Comparison of ENCODE assay signal across 24 cellular contexts in the genomic region with DNA sequence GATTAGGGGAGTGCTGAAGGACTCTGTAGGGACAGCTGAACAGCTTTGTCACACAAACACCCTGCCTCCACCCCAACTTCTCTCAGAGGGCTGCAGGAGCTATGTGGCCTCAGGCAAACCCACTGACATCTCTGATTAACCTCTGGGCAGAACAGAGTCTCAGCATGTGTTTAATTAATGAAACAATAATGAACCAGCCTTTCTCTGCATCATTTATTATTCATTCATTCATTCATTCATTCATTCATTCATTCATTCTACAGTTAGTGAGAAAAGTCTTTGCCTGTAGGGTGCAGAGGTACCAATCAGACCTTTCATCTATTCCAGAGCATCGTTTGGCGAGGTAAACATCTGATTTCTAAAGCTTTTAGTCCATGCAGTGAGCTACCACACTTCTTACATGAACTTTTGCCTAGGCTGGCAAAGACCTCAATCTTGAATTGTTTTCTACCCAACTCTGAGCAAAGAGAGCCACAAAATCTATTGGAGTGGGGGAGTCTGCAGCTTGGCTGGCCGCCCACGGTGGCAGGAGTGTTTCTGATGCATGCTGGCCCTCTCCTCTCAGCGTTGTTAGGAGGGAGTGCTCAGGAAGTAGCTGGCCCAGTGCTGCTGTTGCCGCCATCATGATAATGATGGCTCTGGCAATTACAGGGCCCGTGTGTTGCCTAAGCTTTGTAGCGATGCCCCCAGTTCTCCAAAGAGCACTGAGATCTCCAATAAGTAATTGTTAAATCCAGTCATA.
DNase-seq lines count a peak whose midpoint lies in the region; ATAC-seq and TF ChIP-seq lines count a peak whose summit lies in the region.
"Had no signal": no experiment of that assay in that cellular context is flagged by ENCODE, and none has a peak within 500 bp of the region (broad histone marks: within the 10 kb centered on the region; RNA-seq: fewer than 3 reads in every experiment).

No MANE protein-coding gene starts in this region.

- no peaks in the 10 kb centered on the region for H3K27me3 Mint-ChIP-seq in natural killer cell treated with Interleukin-12 subunit alpha and Interleukin-12 subunit beta and Interleukin-15 and Interleukin-18, amount 100 ng/mL, for 72 hours
- H3K27me3 Mint-ChIP-seq in T-cell, result no peaks in the 10 kb centered on the region
- H3K27me3 Mint-ChIP-seq: activated CD4-positive, alpha-beta T cell treated with anti-CD3 and anti-CD28 coated beads for 36 hours; stimulated activated naive B cell treated with anti-CD40 and anti-IgM and Interleukin-4, amounts not matched to agents 10 μg/mL and 1 μg/mL and 100 μg/mL, for 72 hours had no signal

- POLR2A ChIA-PET in HEK293 (lab: Yijun Ruan, JAX) (no interaction called here), T-cell (lab: Charles Lee) (no interaction called here)

- H3K36me3 ChIP-seq in HEK293 (ENCODE audit: control insufficient read depth in 2 of 2, insufficient read depth in 1 of 2, low read length in 2 of 2), result no peaks in the 10 kb centered on the region
- H3K36me3 ChIP-seq: right lobe of liver, uterus had no signal

- peak; percentile 33 for DNase-seq in NCI-H2227 (lab: John Stamatoyannopoulos, UW; ENCODE audit: unreplicated experiment)
- no peak for DNase-seq in omental fat pad (ENCODE audit: low spot score)
- DNase-seq in natural killer cell treated with Interleukin-12 subunit alpha and Interleukin-12 subunit beta and Interleukin-15 and Interleukin-18, amount 100 ng/mL, for 72 hours (ENCODE audit: low spot score), result no peak
- DNase-seq in T-cell, result no peak
- DNase-seq: activated CD4-positive, alpha-beta T cell treated with anti-CD3 and anti-CD28 coated beads for 36 hours; activated effector memory CD4-positive, alpha-beta T cell treated with Interleukin-2 at 50 U/mL for 16 hours; activated naive CD8-positive, alpha-beta T cell treated with anti-CD3 and anti-CD28 coated beads, Interleukin-2, amount 10 ng/mL, durations not matched to agents 7 days and 5 days; activated T-cell treated with anti-CD3 and anti-CD28 coated beads for 4 hours; CD4-positive, CD25-positive, alpha-beta regulatory T cell; glutamatergic neuron; islet precursor cell; NCI-H187 treated with DMSO at 0.1 percent for 48 hours; NCI-H774; stimulated activated CD4-positive, alpha-beta T cell treated with anti-CD3 and anti-CD28 coated beads, Interleukin-4, amount 100 ng/mL, for 4 hours; stimulated activated naive B cell treated with anti-CD40 and anti-IgM and Interleukin-4, amounts not matched to agents 10 μg/mL and 1 μg/mL and 100 μg/mL, for 72 hours; testis; uterus had no signal

- CTCF ChIA-PET in HEK293 (lab: Yijun Ruan, JAX) (interaction anchor here (0.6 kb wide), 1 partner anchor 305 kb away, joined by 3 read pairs; no protein-coding TSS in a partner anchor), T-cell (lab: Charles Lee) (interaction anchor here in 1 of 2 donors (0.6 kb wide), 1 partner anchor 30 kb away, joined by 6 read pairs; no protein-coding TSS in a partner anchor)

- H3K4me3 ChIP-seq in HEK293 (ENCODE audit: low read depth, low read length), result no peak overlapping the region
- H3K4me3 ChIP-seq: GM23338, right lobe of liver, testis, uterus had no signal

- H3K36me3 Mint-ChIP-seq in natural killer cell treated with Interleukin-12 subunit alpha and Interleukin-12 subunit beta and Interleukin-15 and Interleukin-18, amount 100 ng/mL, for 72 hours, result no peaks in the 10 kb centered on the region
- H3K36me3 Mint-ChIP-seq in T-cell, result no peaks in the 10 kb centered on the region
- H3K36me3 Mint-ChIP-seq: activated naive CD8-positive, alpha-beta T cell treated with anti-CD3 and anti-CD28 coated beads, Interleukin-2, amount 10 ng/mL, durations not matched to agents 7 days and 5 days; CD4-positive, CD25-positive, alpha-beta regulatory T cell had no signal

- no peaks in the 10 kb centered on the region for H3K9me3 ChIP-seq in HEK293 (ENCODE audit: control insufficient read depth, insufficient read depth, low read depth, low read length)
- H3K9me3 ChIP-seq: right lobe of liver, testis, uterus had no signal

- peaks cover 0 to 8% of the 10 kb centered on the region in 2 donors for H3K4me1 Mint-ChIP-seq in natural killer cell treated with Interleukin-12 subunit alpha and Interleukin-12 subunit beta and Interleukin-15 and Interleukin-18, amount 100 ng/mL, for 72 hours (ENCODE audit: low read depth in 2 of 2)
- no peaks in the 10 kb centered on the region for H3K4me1 Mint-ChIP-seq in T-cell
- H3K4me1 Mint-ChIP-seq: activated CD4-positive, alpha-beta T cell treated with anti-CD3 and anti-CD28 coated beads for 36 hours; CD4-positive, CD25-positive, alpha-beta regulatory T cell had no signal

- no peaks in the 10 kb centered on the region for H3K4me1 ChIP-seq in HEK293 (ENCODE audit: control insufficient read depth, insufficient read depth, low read length)
- H3K4me1 ChIP-seq: right lobe of liver, testis had no signal

- no peak overlapping the region for H3K4me3 Mint-ChIP-seq in natural killer cell treated with Interleukin-12 subunit alpha and Interleukin-12 subunit beta and Interleukin-15 and Interleukin-18, amount 100 ng/mL, for 72 hours
- H3K4me3 Mint-ChIP-seq in T-cell, result no peak overlapping the region
- H3K4me3 Mint-ChIP-seq: activated CD4-positive, alpha-beta T cell treated with anti-CD3 and anti-CD28 coated beads for 36 hours; activated naive CD8-positive, alpha-beta T cell treated with anti-CD3 and anti-CD28 coated beads, Interleukin-2, amount 10 ng/mL, durations not matched to agents 7 days and 5 days; CD4-positive, CD25-positive, alpha-beta regulatory T cell; GM23338; neural crest cell; stimulated activated naive B cell treated with anti-CD40 and anti-IgM and Interleukin-4, amounts not matched to agents 10 μg/mL and 1 μg/mL and 100 μg/mL, for 72 hours; T-helper 2 cell treated with Interferon-gamma antibody and Interleukin-4, amounts not matched to agents 5 μg/mL and 100 μg/mL, for 36 hours had no signal

- TF ChIP-seq CTCF in HEK293 (tag by site-specific recombination; IDR thresholded peaks at IDR 0.05) (no peak), omental fat pad (IDR thresholded peaks at IDR 0.05) (no peak)

- no peak overlapping the region for H3K27ac Mint-ChIP-seq in natural killer cell treated with Interleukin-12 subunit alpha and Interleukin-12 subunit beta and Interleukin-15 and Interleukin-18, amount 100 ng/mL, for 72 hours
- no peak overlapping the region for H3K27ac Mint-ChIP-seq in T-cell
- H3K27ac Mint-ChIP-seq: activated CD4-positive, alpha-beta T cell treated with anti-CD3 and anti-CD28 coated beads for 36 hours; activated naive CD8-positive, alpha-beta T cell treated with anti-CD3 and anti-CD28 coated beads, Interleukin-2, amount 10 ng/mL, durations not matched to agents 7 days and 5 days; CD4-positive, CD25-positive, alpha-beta regulatory T cell; GM23338; stimulated activated naive B cell treated with anti-CD40 and anti-IgM and Interleukin-4, amounts not matched to agents 10 μg/mL and 1 μg/mL and 100 μg/mL, for 72 hours; T-helper 2 cell treated with Interferon-gamma antibody and Interleukin-4, amounts not matched to agents 5 μg/mL and 100 μg/mL, for 36 hours had no signal

- H3K9me3 Mint-ChIP-seq in natural killer cell treated with Interleukin-12 subunit alpha and Interleukin-12 subunit beta and Interleukin-15 and Interleukin-18, amount 100 ng/mL, for 72 hours, result no peaks in the 10 kb centered on the region
- no peaks in the 10 kb centered on the region for H3K9me3 Mint-ChIP-seq in T-cell
- H3K9me3 Mint-ChIP-seq: activated naive CD8-positive, alpha-beta T cell treated with anti-CD3 and anti-CD28 coated beads, Interleukin-2, amount 10 ng/mL, durations not matched to agents 7 days and 5 days; CD4-positive, CD25-positive, alpha-beta regulatory T cell; GM23338; stimulated activated naive B cell treated with anti-CD40 and anti-IgM and Interleukin-4, amounts not matched to agents 10 μg/mL and 1 μg/mL and 100 μg/mL, for 72 hours; T-helper 2 cell treated with Interferon-gamma antibody and Interleukin-4, amounts not matched to agents 5 μg/mL and 100 μg/mL, for 36 hours had no signal

- ATAC-seq in omental fat pad (ENCODE audit: low FRiP score) (peak; percentile 25), T-cell (replicated peaks in 1 of 4) (no peak), HG02623 (IDR thresholded peaks at IDR 0.05; ENCODE audit: unreplicated experiment) (no peak)
- no peak for ATAC-seq in natural killer cell treated with Interleukin-12 subunit alpha and Interleukin-12 subunit beta and Interleukin-15 and Interleukin-18, amount 100 ng/mL, for 72 hours
- ATAC-seq: activated CD4-positive, alpha-beta T cell treated with anti-CD3 and anti-CD28 coated beads for 36 hours; GM23338; right lobe of liver; stimulated activated naive B cell treated with anti-CD40 and anti-IgM and Interleukin-4, amounts not matched to agents 10 μg/mL and 1 μg/mL and 100 μg/mL, for 72 hours had no signal

- H3K27ac ChIP-seq in HEK293 (ENCODE audit: extremely low read depth, low read depth, low read length) (no peak overlapping the region), cingulate gyrus (ENCODE audit: low read depth, low read length) (peak overlapping the region; percentile 24)
- H3K27ac ChIP-seq: right lobe of liver, testis, uterus had no signal

TF ChIP-seq in HEK293, 187 proteins besides CTCF, POLR2A, EP300 and RAD21:
- no peak for TF ChIP-seq ZNF530 (tag by site-specific recombination; IDR thresholded peaks at IDR 0.05; ENCODE audit: low read depth)
- TF ChIP-seq ZNF132 (tag by site-specific recombination; IDR thresholded peaks at IDR 0.05; ENCODE audit: borderline replicate concordance), result no peak
- no peak for TF ChIP-seq FEZF1 (tag by site-specific recombination; IDR thresholded peaks at IDR 0.05)
- no peak for TF ChIP-seq ZBTB8A (tag by site-specific recombination; IDR thresholded peaks at IDR 0.05)
- TF ChIP-seq, protein P1, sequence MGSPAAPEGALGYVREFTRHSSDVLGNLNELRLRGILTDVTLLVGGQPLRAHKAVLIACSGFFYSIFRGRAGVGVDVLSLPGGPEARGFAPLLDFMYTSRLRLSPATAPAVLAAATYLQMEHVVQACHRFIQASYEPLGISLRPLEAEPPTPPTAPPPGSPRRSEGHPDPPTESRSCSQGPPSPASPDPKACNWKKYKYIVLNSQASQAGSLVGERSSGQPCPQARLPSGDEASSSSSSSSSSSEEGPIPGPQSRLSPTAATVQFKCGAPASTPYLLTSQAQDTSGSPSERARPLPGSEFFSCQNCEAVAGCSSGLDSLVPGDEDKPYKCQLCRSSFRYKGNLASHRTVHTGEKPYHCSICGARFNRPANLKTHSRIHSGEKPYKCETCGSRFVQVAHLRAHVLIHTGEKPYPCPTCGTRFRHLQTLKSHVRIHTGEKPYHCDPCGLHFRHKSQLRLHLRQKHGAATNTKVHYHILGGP (tag by site-specific recombination; IDR thresholded peaks at IDR 0.05), result no peak
- peak; percentile 49; the same call in 1 of the 2 replicates for TF ChIP-seq EGR2 (tag by site-specific recombination; IDR thresholded peaks at IDR 0.05; ENCODE audit: low read depth)
- peak; percentile 46; the same call in 1 of the 2 replicates for TF ChIP-seq ZNF24 (tag by site-specific recombination; IDR thresholded peaks at IDR 0.05)
- peak; percentile 75 for TF ChIP-seq ZFHX2 (tag by site-specific recombination; conservative IDR thresholded peaks at IDR 0.05)
